ENCODE assay signal across 14 cellular contexts in genomic region chr6:37554480-37554819, GRCh38. TPM values are rescaled to one million over a fixed set of nuclear protein-coding genes. Genes with fewer than 3 reads are reported as not detected.
DNase-seq lines count a peak whose midpoint lies in the region; ATAC-seq, FAIRE-seq and TF ChIP-seq lines count a peak whose summit lies in the region.
"Had no signal": no experiment of that assay in that cellular context is flagged by ENCODE, and none has a peak within 500 bp of the region (broad histone marks: within the 10 kb centered on the region; RNA-seq: fewer than 3 reads in every experiment).

No MANE protein-coding gene starts in this region.

- no peak overlapping the region for H3K4me2 ChIP-seq in GM23338

- H2AFZ ChIP-seq in GM23338: no peak overlapping the region
- H2AFZ ChIP-seq: parathyroid adenoma had no signal

- TF ChIP-seq POLR2A in H54 (IDR thresholded peaks at IDR 0.05; ENCODE audit: low read depth, low read length): no peak

- no peak overlapping the region for H3K4me3 ChIP-seq in CD4-positive, CD25-positive, alpha-beta regulatory T cell (ENCODE audit: low read depth, low read length)
- H3K4me3 ChIP-seq in GM23338: no peak overlapping the region
- H3K4me3 ChIP-seq: K562 had no signal

- no peaks in the 10 kb centered on the region for H3K9me3 ChIP-seq in CD4-positive, CD25-positive, alpha-beta regulatory T cell (ENCODE audit: control insufficient read depth in 2 of 2, low read length in 2 of 2)

- no peak overlapping the region for H3K27ac ChIP-seq in CD4-positive, CD25-positive, alpha-beta regulatory T cell (ENCODE audit: insufficient read depth, low read length, poor library complexity, severe bottlenecking)
- no peak overlapping the region for H3K27ac ChIP-seq in GM23338 (ENCODE audit: low read depth)
- H3K27ac ChIP-seq: parathyroid adenoma, WERI-Rb-1 had no signal

- DNase-seq in CD4-positive, CD25-positive, alpha-beta regulatory T cell: no peak
- DNase-seq in H54 (ENCODE audit: insufficient read length, low spot score): peak; percentile 50
- no peak for DNase-seq in naive B cell
- no peak for DNase-seq in stimulated activated naive CD4-positive, alpha-beta T cell treated with Interleukin-2 at 50 U/mL for 16 hours (lab: John Stamatoyannopoulos, UW)
- no peak for DNase-seq in GM23338 (ENCODE audit: low spot score)
- DNase-seq: NCI-H2171, WERI-Rb-1 had no signal

- H4K20me1 ChIP-seq in GM23338 (replicated peaks; ENCODE audit: insufficient read depth): no peaks in the 10 kb centered on the region

- H3K4me3 Mint-ChIP-seq in CD4-positive, CD25-positive, alpha-beta regulatory T cell: no peak overlapping the region
- H3K4me3 Mint-ChIP-seq in activated T-helper 17 cell treated with anti-CD3 and anti-CD28 coated beads, Interleukin-2, amount 50 U/mL, for 72 hours: peak overlapping the region; percentile 52
- H3K4me3 Mint-ChIP-seq in naive B cell: peak overlapping the region in 5 of 8 donors; percentile 36 to 80 (median 49)
- H3K4me3 Mint-ChIP-seq in GM23338: no peak overlapping the region

- H3K4me1 ChIP-seq in CD4-positive, CD25-positive, alpha-beta regulatory T cell (ENCODE audit: control insufficient read depth, insufficient read depth, low read length, poor library complexity, severe bottlenecking): no peaks in the 10 kb centered on the region
- H3K4me1 ChIP-seq in GM23338 (ENCODE audit: insufficient read depth): peaks cover under 1% of the 10 kb centered on the region; the same call in 1 of the 2 replicates
- H3K4me1 ChIP-seq: parathyroid adenoma had no signal

- no peaks in the 10 kb centered on the region for H3F3A ChIP-seq in GM23338 (replicated peaks; ENCODE audit: low read depth)

- H3K9me2 ChIP-seq in GM23338 (ENCODE audit: insufficient read depth): no peaks in the 10 kb centered on the region

- no peaks in the 10 kb centered on the region for H3K27me3 Mint-ChIP-seq in CD4-positive, CD25-positive, alpha-beta regulatory T cell
- no peaks in the 10 kb centered on the region for H3K27me3 Mint-ChIP-seq in activated T-helper 17 cell treated with anti-CD3 and anti-CD28 coated beads, Interleukin-2, amount 50 U/mL, for 72 hours
- H3K27me3 Mint-ChIP-seq in naive B cell (no peaks in the 10 kb centered on the region), GM23338 (ENCODE audit: insufficient read depth, low read depth, poor library complexity) (peaks cover 12% of the 10 kb centered on the region)

- no peaks in the 10 kb centered on the region for H3K27me3 ChIP-seq in CD4-positive, CD25-positive, alpha-beta regulatory T cell (ENCODE audit: control insufficient read depth, insufficient read depth, low read length)
- H3K27me3 ChIP-seq in GM23338 (ENCODE audit: insufficient read depth): no peaks in the 10 kb centered on the region

- no peaks in the 10 kb centered on the region for H3K79me2 ChIP-seq in GM23338 (replicated peaks; ENCODE audit: insufficient read depth)
- H3K79me2 ChIP-seq: parathyroid adenoma had no signal

- TF ChIP-seq CTCF in GM23338 (conservative IDR thresholded peaks at IDR 0.05; ENCODE audit: low read depth in 2 of 2): no peak

- no peak for FAIRE-seq in H54 (lab: Jason Lieb, UNC)
- FAIRE-seq: K562 had no signal

- no peaks in the 10 kb centered on the region for H3K9me3 Mint-ChIP-seq in CD4-positive, CD25-positive, alpha-beta regulatory T cell
- H3K9me3 Mint-ChIP-seq in activated T-helper 17 cell treated with anti-CD3 and anti-CD28 coated beads, Interleukin-2, amount 50 U/mL, for 72 hours: no peaks in the 10 kb centered on the region
- no peaks in the 10 kb centered on the region for H3K9me3 Mint-ChIP-seq in naive B cell
- no peaks in the 10 kb centered on the region for H3K9me3 Mint-ChIP-seq in GM23338
- H3K9me3 Mint-ChIP-seq: activated T-helper 2 cell treated with anti-CD3 and anti-CD28 coated beads, Interferon-gamma antibody, Interleukin-2, Interleukin-4, amounts not matched to agents 10 μg/mL and 5 μg/mL and 100 μg/mL, durations not matched to agents 14 hours and 24 hours and 36 hours had no signal

- no peak for ATAC-seq in CD4-positive, CD25-positive, alpha-beta regulatory T cell (ENCODE audit: low read depth in 2 of 2)
- ATAC-seq in activated T-helper 17 cell treated with anti-CD3 and anti-CD28 coated beads, Interleukin-2, amount 50 U/mL, for 72 hours (replicated peaks): no peak
- ATAC-seq in naive B cell (ENCODE audit: low read depth in 2 of 2) (no peak), HG03520 (IDR thresholded peaks at IDR 0.05; ENCODE audit: unreplicated experiment) (no peak), GM23338 (no peak), HG03280 (IDR thresholded peaks at IDR 0.05; ENCODE audit: unreplicated experiment) (no peak)
- ATAC-seq: K562, Right ventricle myocardium inferior had no signal

- no peaks in the 10 kb centered on the region for H3K36me3 ChIP-seq in CD4-positive, CD25-positive, alpha-beta regulatory T cell (ENCODE audit: control insufficient read depth, insufficient read depth, low read length)
- H3K36me3 ChIP-seq in GM23338 (ENCODE audit: insufficient read depth): no peaks in the 10 kb centered on the region
- H3K36me3 ChIP-seq: WERI-Rb-1 had no signal

- H3K27ac Mint-ChIP-seq in CD4-positive, CD25-positive, alpha-beta regulatory T cell: peak overlapping the region in 2 of 3 donors; percentile 43 to 64
- H3K27ac Mint-ChIP-seq in activated T-helper 17 cell treated with anti-CD3 and anti-CD28 coated beads, Interleukin-2, amount 50 U/mL, for 72 hours: peak overlapping the region; percentile 53
- H3K27ac Mint-ChIP-seq in naive B cell (peak overlapping the region in 4 of 6 donors; percentile 4 to 87 (median 58)), GM23338 (no peak overlapping the region)
- H3K27ac Mint-ChIP-seq: activated T-helper 2 cell treated with anti-CD3 and anti-CD28 coated beads, Interferon-gamma antibody, Interleukin-2, Interleukin-4, amounts not matched to agents 10 μg/mL and 5 μg/mL and 100 μg/mL, durations not matched to agents 14 hours and 24 hours and 36 hours had no signal

- H3K36me3 Mint-ChIP-seq in CD4-positive, CD25-positive, alpha-beta regulatory T cell: no peaks in the 10 kb centered on the region
- H3K36me3 Mint-ChIP-seq in activated T-helper 17 cell treated with anti-CD3 and anti-CD28 coated beads, Interleukin-2, amount 50 U/mL, for 72 hours (ENCODE audit: low read depth): no peaks in the 10 kb centered on the region
- H3K36me3 Mint-ChIP-seq in naive B cell: no peaks in the 10 kb centered on the region
- no peaks in the 10 kb centered on the region for H3K36me3 Mint-ChIP-seq in GM23338 (ENCODE audit: low read depth)

- peaks cover 0 to 25% (median 17%) of the 10 kb centered on the region in 4 donors for H3K4me1 Mint-ChIP-seq in CD4-positive, CD25-positive, alpha-beta regulatory T cell
- H3K4me1 Mint-ChIP-seq in activated T-helper 17 cell treated with anti-CD3 and anti-CD28 coated beads, Interleukin-2, amount 50 U/mL, for 72 hours: peaks cover 21% of the 10 kb centered on the region
- H3K4me1 Mint-ChIP-seq in naive B cell: peaks cover 66 to 96% (median 72%) of the 10 kb centered on the region in 3 donors
- peaks cover 9% of the 10 kb centered on the region for H3K4me1 Mint-ChIP-seq in GM23338

TF ChIP-seq in GM23338, 12 proteins besides CTCF, POLR2A, EP300 and RAD21 (continues in another document):
- TF ChIP-seq CREB1 (CRISPR knock-in tag; IDR thresholded peaks at IDR 0.05; ENCODE audit: low read depth): no peak
- TF ChIP-seq STAT1 (IDR thresholded peaks at IDR 0.05; ENCODE audit: unreplicated experiment): no peak
- no peak for TF ChIP-seq EZH2phosphoT487 (IDR thresholded peaks at IDR 0.05; ENCODE audit: unreplicated experiment)
- TF ChIP-seq JUNB (IDR thresholded peaks at IDR 0.05; ENCODE audit: unreplicated experiment): no peak
- TF ChIP-seq ZNF114 (CRISPR knock-in tag; IDR thresholded peaks at IDR 0.05): no peak

RNA-seq across cellular contexts. Expression of gene CCDC167, which starts 54.8 kb away (rescaled TPM):
- 43.6 TPM for total RNA-seq in CD4-positive, CD25-positive, alpha-beta regulatory T cell
- polyA plus RNA-seq in CD4-positive, CD25-positive, alpha-beta regulatory T cell: 100 to 1,000 TPM; 172 to 274 (median 229) TPM
- 10 to 100 TPM; 39.2 to 78.5 TPM for total RNA-seq in activated T-helper 17 cell treated with anti-CD3 and anti-CD28 coated beads, Interleukin-2, amount 50 U/mL, for 72 hours
- polyA plus RNA-seq in naive B cell (ENCODE audit: low read depth in 6 of 6): 10 to 100 TPM; 35.2 to 61.3 (median 52.4) TPM
- 17.6 and 18.0 TPM in 2 replicates for total RNA-seq in GM23338 (2014; rRNA removed; shearing (Covaris generic))
- polyA plus RNA-seq in GM23338 (2016; fragmentation: Nextera tagmentation; extraction: Ambion mirVana): 21.1 and 21.4 TPM in 2 replicates

Comparison
In these comparisons a context has a peak if more than half of its experiments do, and no peak if none do; other contexts are left out.
1. H3K4me3 Mint-ChIP-seq: peak in activated T-helper 17 cell treated with anti-CD3 and anti-CD28 coated beads, Interleukin-2, amount 50 U/mL, for 72 hours (single experiment) and naive B cell (5 of 8); none in CD4-positive, CD25-positive, alpha-beta regulatory T cell (0 of 4) and GM23338 (single experiment).